1 cellular context compared by ENCODE assay signal in the genomic region with DNA sequence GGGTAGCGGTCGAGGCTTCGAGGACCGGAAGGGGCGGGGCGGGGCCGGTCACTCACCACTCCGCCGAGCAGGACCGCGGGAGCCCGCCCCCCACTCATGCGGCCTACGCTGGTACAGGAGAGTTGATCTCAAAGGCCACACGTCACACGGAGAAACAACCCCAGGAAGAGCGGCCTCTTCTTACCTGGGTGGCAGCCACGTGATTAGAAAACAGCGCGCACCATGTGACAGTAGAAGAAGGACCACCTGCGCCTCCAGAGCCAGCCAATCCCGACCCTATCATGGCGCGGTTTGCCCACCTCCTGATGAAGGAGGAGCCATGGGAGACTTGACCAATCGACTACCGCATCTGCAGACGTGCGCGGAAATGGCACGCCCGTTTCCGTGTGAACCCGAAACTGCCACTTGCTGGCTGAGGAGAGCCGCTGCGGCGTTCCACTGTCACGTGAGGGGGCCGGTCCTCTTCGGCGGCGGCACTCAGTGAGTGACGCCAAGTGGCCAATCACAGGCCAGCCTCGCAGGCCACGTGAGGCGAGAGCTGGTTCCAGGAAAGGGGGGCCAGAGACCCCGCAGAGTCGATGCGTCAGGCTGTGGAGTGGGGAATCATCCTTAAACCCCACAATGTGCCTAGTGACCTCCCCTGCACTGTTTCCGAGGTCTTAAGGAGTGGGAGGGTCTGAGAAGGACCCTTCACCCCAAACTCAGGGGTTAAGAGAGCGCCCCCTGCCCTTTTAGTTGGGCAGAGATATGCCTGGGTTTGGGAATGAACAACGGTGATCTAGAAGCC.
TF ChIP-seq lines count a peak whose summit lies in the region.

A gene with protein sequence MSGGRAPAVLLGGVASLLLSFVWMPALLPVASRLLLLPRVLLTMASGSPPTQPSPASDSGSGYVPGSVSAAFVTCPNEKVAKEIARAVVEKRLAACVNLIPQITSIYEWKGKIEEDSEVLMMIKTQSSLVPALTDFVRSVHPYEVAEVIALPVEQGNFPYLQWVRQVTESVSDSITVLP (minus strand): TSS at position 205 of the 787 bp plus-strand sequence. CDS start 107 bp downstream, at position 98.

TF ChIP-seq in K562, 482 proteins besides CTCF, POLR2A, EP300 and RAD21 (continued from another document and continues in another):
- TF ChIP-seq NKRF (IDR thresholded peaks at IDR 0.05; ENCODE audit: borderline replicate concordance) (peak; percentile 98), MEIS2 (IDR thresholded peaks at IDR 0.05; ENCODE audit: partially characterized antibody) (peak; percentile 95), KDM1A (IDR thresholded peaks at IDR 0.05) (no peak), EP400 (IDR thresholded peaks at IDR 0.05) (peak; percentile 98), CEBPG (CRISPR knock-in tag; IDR thresholded peaks at IDR 0.05) (no peak), CEBPG (tag; conservative IDR thresholded peaks at IDR 0.05 in 1 of 2, IDR thresholded peaks at IDR 0.05 in 1 of 2) (no peak), SIN3B (IDR thresholded peaks at IDR 0.05; ENCODE audit: low read depth) (peak; percentile 76), DDX20 (tag; IDR thresholded peaks at IDR 0.05; ENCODE audit: low read depth) (no peak), ARID3B (CRISPR knock-in tag; IDR thresholded peaks at IDR 0.05; ENCODE audit: borderline replicate concordance) (no peak), THAP7 (CRISPR knock-in tag; IDR thresholded peaks at IDR 0.05) (no peak), IRF2 (CRISPR knock-in tag; IDR thresholded peaks at IDR 0.05) (no peak), RFX5 (IDR thresholded peaks at IDR 0.05; ENCODE audit: low read depth, low read length) (0 out of 2 replicates have a peak, but pooled peaks have one; percentile 49), KLF6 (CRISPR knock-in tag; IDR thresholded peaks at IDR 0.05; ENCODE audit: borderline replicate concordance) (no peak)
- TF ChIP-seq, protein P1, sequence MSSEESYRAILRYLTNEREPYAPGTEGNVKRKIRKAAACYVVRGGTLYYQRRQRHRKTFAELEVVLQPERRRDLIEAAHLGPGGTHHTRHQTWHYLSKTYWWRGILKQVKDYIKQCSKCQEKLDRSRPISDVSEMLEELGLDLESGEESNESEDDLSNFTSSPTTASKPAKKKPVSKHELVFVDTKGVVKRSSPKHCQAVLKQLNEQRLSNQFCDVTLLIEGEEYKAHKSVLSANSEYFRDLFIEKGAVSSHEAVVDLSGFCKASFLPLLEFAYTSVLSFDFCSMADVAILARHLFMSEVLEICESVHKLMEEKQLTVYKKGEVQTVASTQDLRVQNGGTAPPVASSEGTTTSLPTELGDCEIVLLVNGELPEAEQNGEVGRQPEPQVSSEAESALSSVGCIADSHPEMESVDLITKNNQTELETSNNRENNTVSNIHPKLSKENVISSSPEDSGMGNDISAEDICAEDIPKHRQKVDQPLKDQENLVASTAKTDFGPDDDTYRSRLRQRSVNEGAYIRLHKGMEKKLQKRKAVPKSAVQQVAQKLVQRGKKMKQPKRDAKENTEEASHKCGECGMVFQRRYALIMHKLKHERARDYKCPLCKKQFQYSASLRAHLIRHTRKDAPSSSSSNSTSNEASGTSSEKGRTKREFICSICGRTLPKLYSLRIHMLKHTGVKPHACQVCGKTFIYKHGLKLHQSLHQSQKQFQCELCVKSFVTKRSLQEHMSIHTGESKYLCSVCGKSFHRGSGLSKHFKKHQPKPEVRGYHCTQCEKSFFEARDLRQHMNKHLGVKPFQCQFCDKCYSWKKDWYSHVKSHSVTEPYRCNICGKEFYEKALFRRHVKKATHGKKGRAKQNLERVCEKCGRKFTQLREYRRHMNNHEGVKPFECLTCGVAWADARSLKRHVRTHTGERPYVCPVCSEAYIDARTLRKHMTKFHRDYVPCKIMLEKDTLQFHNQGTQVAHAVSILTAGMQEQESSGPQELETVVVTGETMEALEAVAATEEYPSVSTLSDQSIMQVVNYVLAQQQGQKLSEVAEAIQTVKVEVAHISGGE (CRISPR knock-in tag; IDR thresholded peaks at IDR 0.05), result peak in 1 of 3 experiments; percentile 87; a peak in 2 of 6 replicates
- TF ChIP-seq, protein P2, sequence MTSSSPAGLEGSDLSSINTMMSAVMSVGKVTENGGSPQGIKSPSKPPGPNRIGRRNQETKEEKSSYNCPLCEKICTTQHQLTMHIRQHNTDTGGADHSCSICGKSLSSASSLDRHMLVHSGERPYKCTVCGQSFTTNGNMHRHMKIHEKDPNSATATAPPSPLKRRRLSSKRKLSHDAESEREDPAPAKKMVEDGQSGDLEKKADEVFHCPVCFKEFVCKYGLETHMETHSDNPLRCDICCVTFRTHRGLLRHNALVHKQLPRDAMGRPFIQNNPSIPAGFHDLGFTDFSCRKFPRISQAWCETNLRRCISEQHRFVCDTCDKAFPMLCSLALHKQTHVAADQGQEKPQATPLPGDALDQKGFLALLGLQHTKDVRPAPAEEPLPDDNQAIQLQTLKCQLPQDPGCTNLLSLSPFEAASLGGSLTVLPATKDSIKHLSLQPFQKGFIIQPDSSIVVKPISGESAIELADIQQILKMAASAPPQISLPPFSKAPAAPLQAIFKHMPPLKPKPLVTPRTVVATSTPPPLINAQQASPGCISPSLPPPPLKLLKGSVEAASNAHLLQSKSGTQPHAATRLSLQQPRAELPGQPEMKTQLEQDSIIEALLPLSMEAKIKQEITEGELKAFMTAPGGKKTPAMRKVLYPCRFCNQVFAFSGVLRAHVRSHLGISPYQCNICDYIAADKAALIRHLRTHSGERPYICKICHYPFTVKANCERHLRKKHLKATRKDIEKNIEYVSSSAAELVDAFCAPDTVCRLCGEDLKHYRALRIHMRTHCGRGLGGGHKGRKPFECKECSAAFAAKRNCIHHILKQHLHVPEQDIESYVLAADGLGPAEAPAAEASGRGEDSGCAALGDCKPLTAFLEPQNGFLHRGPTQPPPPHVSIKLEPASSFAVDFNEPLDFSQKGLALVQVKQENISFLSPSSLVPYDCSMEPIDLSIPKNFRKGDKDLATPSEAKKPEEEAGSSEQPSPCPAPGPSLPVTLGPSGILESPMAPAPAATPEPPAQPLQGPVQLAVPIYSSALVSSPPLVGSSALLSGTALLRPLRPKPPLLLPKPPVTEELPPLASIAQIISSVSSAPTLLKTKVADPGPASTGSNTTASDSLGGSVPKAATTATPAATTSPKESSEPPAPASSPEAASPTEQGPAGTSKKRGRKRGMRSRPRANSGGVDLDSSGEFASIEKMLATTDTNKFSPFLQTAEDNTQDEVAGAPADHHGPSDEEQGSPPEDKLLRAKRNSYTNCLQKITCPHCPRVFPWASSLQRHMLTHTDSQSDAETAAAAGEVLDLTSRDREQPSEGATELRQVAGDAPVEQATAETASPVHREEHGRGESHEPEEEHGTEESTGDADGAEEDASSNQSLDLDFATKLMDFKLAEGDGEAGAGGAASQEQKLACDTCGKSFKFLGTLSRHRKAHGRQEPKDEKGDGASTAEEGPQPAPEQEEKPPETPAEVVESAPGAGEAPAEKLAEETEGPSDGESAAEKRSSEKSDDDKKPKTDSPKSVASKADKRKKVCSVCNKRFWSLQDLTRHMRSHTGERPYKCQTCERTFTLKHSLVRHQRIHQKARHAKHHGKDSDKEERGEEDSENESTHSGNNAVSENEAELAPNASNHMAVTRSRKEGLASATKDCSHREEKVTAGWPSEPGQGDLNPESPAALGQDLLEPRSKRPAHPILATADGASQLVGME (CRISPR knock-in tag; IDR thresholded peaks at IDR 0.05), result 0 out of 2 replicates have a peak, but pooled peaks have one; percentile 68
- TF ChIP-seq, protein P3, sequence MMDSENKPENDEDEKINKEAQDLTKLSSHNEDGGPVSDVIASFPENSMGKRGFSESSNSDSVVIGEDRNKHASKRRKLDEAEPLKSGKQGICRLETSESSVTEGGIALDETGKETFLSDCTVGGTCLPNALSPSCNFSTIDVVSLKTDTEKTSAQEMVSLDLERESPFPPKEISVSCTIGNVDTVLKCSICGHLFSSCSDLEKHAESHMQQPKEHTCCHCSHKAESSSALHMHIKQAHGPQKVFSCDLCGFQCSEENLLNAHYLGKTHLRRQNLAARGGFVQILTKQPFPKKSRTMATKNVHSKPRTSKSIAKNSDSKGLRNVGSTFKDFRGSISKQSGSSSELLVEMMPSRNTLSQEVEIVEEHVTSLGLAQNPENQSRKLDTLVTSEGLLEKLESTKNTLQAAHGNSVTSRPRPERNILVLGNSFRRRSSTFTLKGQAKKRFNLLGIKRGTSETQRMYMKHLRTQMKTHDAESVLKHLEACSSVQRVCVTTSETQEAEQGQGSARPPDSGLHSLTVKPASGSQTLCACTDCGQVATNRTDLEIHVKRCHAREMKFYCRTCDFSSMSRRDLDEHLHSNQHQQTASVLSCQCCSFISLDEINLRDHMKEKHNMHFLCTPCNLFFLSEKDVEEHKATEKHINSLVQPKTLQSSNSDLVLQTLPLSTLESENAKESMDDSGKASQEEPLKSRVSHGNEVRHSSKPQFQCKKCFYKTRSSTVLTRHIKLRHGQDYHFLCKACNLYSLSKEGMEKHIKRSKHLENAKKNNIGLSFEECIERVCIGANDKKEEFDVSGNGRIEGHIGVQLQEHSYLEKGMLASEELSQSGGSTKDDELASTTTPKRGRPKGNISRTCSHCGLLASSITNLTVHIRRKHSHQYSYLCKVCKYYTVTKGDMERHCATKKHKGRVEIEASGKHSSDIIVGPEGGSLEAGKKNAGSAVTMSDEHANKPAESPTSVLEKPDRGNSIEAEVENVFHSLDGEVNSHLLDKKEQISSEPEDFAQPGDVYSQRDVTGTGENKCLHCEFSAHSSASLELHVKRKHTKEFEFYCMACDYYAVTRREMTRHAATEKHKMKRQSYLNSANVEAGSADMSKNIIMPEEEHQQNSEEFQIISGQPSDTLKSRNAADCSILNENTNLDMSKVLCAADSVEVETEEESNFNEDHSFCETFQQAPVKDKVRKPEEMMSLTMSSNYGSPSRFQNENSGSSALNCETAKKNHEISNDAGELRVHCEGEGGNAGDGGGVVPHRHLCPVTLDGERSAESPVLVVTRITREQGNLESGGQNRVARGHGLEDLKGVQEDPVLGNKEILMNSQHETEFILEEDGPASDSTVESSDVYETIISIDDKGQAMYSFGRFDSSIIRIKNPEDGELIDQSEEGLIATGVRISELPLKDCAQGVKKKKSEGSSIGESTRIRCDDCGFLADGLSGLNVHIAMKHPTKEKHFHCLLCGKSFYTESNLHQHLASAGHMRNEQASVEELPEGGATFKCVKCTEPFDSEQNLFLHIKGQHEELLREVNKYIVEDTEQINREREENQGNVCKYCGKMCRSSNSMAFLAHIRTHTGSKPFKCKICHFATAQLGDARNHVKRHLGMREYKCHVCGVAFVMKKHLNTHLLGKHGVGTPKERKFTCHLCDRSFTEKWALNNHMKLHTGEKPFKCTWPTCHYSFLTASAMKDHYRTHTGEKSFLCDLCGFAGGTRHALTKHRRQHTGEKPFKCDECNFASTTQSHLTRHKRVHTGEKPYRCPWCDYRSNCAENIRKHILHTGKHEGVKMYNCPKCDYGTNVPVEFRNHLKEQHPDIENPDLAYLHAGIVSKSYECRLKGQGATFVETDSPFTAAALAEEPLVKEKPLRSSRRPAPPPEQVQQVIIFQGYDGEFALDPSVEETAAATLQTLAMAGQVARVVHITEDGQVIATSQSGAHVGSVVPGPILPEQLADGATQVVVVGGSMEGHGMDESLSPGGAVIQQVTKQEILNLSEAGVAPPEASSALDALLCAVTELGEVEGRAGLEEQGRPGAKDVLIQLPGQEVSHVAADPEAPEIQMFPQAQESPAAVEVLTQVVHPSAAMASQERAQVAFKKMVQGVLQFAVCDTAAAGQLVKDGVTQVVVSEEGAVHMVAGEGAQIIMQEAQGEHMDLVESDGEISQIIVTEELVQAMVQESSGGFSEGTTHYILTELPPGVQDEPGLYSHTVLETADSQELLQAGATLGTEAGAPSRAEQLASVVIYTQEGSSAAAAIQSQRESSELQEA (IDR thresholded peaks at IDR 0.05; ENCODE audit: low read depth), result no peak
- TF ChIP-seq, protein P4, sequence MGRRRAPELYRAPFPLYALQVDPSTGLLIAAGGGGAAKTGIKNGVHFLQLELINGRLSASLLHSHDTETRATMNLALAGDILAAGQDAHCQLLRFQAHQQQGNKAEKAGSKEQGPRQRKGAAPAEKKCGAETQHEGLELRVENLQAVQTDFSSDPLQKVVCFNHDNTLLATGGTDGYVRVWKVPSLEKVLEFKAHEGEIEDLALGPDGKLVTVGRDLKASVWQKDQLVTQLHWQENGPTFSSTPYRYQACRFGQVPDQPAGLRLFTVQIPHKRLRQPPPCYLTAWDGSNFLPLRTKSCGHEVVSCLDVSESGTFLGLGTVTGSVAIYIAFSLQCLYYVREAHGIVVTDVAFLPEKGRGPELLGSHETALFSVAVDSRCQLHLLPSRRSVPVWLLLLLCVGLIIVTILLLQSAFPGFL (CRISPR knock-in tag; IDR thresholded peaks at IDR 0.05), result no peak
